Comparison of ENCODE assay signal across 1 cellular context in genomic region chr4:140704392-140704955, GRCh38.
TF ChIP-seq lines count a peak whose summit lies in the region.

No MANE protein-coding gene starts in this region.

TF ChIP-seq in GM23338, 12 proteins besides CTCF, POLR2A, EP300 and RAD21:
- TF ChIP-seq ZNF462 (CRISPR knock-in tag; IDR thresholded peaks at IDR 0.05) (no peak), ETS1 (IDR thresholded peaks at IDR 0.05) (no peak), JUNB (IDR thresholded peaks at IDR 0.05; ENCODE audit: unreplicated experiment) (no peak), REST (IDR thresholded peaks at IDR 0.05; ENCODE audit: unreplicated experiment) (no peak), POLR2AphosphoS5 (IDR thresholded peaks at IDR 0.05; ENCODE audit: low read depth) (no peak), ZNF114 (CRISPR knock-in tag; IDR thresholded peaks at IDR 0.05) (no peak), EZH2 (IDR thresholded peaks at IDR 0.05; ENCODE audit: low read depth, unreplicated experiment) (no peak)
